9 cellular contexts compared by ENCODE assay signal in the genomic region with DNA sequence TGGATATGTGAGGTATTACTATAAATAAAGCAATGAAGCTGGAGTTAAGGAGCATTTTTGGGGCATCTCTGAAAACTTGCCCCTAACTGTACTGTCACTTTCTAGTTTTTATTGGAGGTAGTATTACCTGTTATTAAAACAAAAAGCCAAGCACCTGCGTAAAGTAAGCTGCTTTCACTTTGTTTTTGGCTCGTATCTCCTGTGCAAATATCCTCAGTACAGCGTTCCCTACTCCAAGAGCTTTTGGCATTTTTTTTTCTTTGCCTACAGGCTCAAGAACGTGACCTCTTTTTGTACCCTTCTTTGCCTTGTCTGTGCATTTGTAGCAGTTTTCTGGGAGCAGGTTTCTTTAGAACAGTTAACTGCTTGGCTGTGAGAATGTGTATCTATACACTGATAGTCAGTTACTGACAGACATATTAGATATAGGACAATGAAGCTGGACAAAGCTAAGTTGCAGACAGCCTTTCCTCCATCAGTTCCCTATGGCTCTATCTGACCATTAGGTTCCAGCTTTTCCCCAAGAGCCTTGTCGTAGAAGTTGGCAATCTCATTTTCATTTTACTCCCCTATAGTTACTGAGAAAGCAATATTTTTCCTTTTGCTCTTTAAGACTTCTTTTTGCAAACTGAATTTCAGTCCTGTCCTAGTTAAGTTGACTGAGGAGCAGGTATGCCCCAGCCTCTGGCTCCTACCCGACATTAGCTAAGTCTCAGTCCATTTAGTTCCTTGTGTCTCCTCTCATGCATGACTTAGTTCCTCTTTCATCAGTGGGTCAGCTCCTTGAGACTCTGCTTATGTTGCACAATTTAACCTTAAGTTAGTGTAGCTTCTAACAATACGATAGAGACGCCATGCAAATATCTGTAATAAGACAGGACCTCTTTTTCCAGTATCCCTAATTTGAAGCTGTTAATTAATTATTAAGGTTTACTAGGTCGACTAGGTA. TPM values are rescaled to one million over a fixed set of nuclear protein-coding genes. Genes with fewer than 3 reads are reported as not detected.
A peak's percentile ranks its signal among the peaks of the same experiment; 100 is the strongest.
DNase-seq lines count a peak whose midpoint lies in the region; ATAC-seq and TF ChIP-seq lines count a peak whose summit lies in the region.
"Had no signal": no experiment of that assay in that cellular context is flagged by ENCODE, and none has a peak within 500 bp of the region (broad histone marks: within the 10 kb centered on the region; RNA-seq: fewer than 3 reads in every experiment).

No MANE protein-coding gene starts in this region.

- no peak overlapping the region for H3K4me3 ChIP-seq in HUES6 (ENCODE audit: low read depth, low read length)
- H3K4me3 ChIP-seq in right lobe of liver, result peak overlapping the region in 1 of 3 donors; percentile 1

- H3K27me3 ChIP-seq in HUES6 (ENCODE audit: control insufficient read depth, insufficient read depth, low read length) (no peaks in the 10 kb centered on the region; the same call in 1 of the 2 replicates), right lobe of liver (no peaks in the 10 kb centered on the region)

- H3K27me3 Mint-ChIP-seq in activated T-helper 2 cell treated with anti-CD3 and anti-CD28 coated beads, Interferon-gamma antibody, Interleukin-2, Interleukin-4, amounts not matched to agents 10 μg/mL and 5 μg/mL and 100 μg/mL, durations not matched to agents 14 hours and 24 hours and 36 hours (ENCODE audit: low read depth), result no peaks in the 10 kb centered on the region

- no peaks in the 10 kb centered on the region for H3K9me3 Mint-ChIP-seq in activated T-helper 2 cell treated with anti-CD3 and anti-CD28 coated beads, Interferon-gamma antibody, Interleukin-2, Interleukin-4, amounts not matched to agents 10 μg/mL and 5 μg/mL and 100 μg/mL, durations not matched to agents 14 hours and 24 hours and 36 hours
- no peaks in the 10 kb centered on the region for H3K9me3 Mint-ChIP-seq in stimulated activated effector memory CD8-positive, alpha-beta T cell treated with anti-CD3 and anti-CD28 coated beads, Interleukin-12 subunit alpha, Interleukin-12 subunit beta, amount 100 ng/mL, for 72 hours

- H3K9me3 ChIP-seq in HUES6 (ENCODE audit: control insufficient read depth, insufficient read depth, low read depth, low read length), result no peaks in the 10 kb centered on the region
- H3K9me3 ChIP-seq in right lobe of liver, result no peaks in the 10 kb centered on the region

- peaks cover 36% of the 10 kb centered on the region for H3K36me3 Mint-ChIP-seq in activated T-helper 2 cell treated with anti-CD3 and anti-CD28 coated beads, Interferon-gamma antibody, Interleukin-2, Interleukin-4, amounts not matched to agents 10 μg/mL and 5 μg/mL and 100 μg/mL, durations not matched to agents 14 hours and 24 hours and 36 hours (ENCODE audit: low read depth)
- H3K36me3 Mint-ChIP-seq in stimulated activated effector memory CD8-positive, alpha-beta T cell treated with anti-CD3 and anti-CD28 coated beads, Interleukin-12 subunit alpha, Interleukin-12 subunit beta, amount 100 ng/mL, for 72 hours, result peaks cover 46% of the 10 kb centered on the region

- DNase-seq in right lobe of liver, result no peak
- DNase-seq in activated CD4-positive, alpha-beta T cell treated with anti-CD3 and anti-CD28 coated beads for 4 hours, result no peak
- DNase-seq in stimulated activated CD4-positive, alpha-beta T cell treated with anti-CD3 and anti-CD28 coated beads, Interleukin-4, amount 100 ng/mL, for 24 hours, result no peak
- DNase-seq in activated T-helper 2 cell treated with anti-CD3 and anti-CD28 coated beads, Interferon-gamma antibody, Interleukin-2, Interleukin-4, amounts not matched to agents 10 μg/mL and 5 μg/mL and 100 μg/mL, durations not matched to agents 14 hours and 24 hours and 36 hours (ENCODE audit: low spot score), result no peak
- no peak for DNase-seq in stimulated activated effector memory CD8-positive, alpha-beta T cell treated with anti-CD3 and anti-CD28 coated beads, Interleukin-12 subunit alpha, Interleukin-12 subunit beta, amount 100 ng/mL, for 72 hours (ENCODE audit: low spot score in 2 of 2)
- DNase-seq: NCI-H69 had no signal

- H3K27ac ChIP-seq in HUES6 (ENCODE audit: low read depth, low read length) (0 out of 2 replicates have a peak overlapping the region, but pooled peaks have one; percentile 23), right lobe of liver (no peak overlapping the region)

- H3K4me1 ChIP-seq in HUES6 (ENCODE audit: control insufficient read depth, insufficient read depth, low read length), result no peaks in the 10 kb centered on the region
- no peaks in the 10 kb centered on the region for H3K4me1 ChIP-seq in right lobe of liver

- H3K27ac Mint-ChIP-seq in activated T-helper 2 cell treated with anti-CD3 and anti-CD28 coated beads, Interferon-gamma antibody, Interleukin-2, Interleukin-4, amounts not matched to agents 10 μg/mL and 5 μg/mL and 100 μg/mL, durations not matched to agents 14 hours and 24 hours and 36 hours, result no peak overlapping the region
- H3K27ac Mint-ChIP-seq in stimulated activated effector memory CD8-positive, alpha-beta T cell treated with anti-CD3 and anti-CD28 coated beads, Interleukin-12 subunit alpha, Interleukin-12 subunit beta, amount 100 ng/mL, for 72 hours, result no peak overlapping the region

- intact Hi-C loops in right lobe of liver (cut with DNase I), result no loop called here
- intact Hi-C loops in activated T-helper 2 cell treated with anti-CD3 and anti-CD28 coated beads, Interferon-gamma antibody, Interleukin-2, Interleukin-4, amounts not matched to agents 10 μg/mL and 5 μg/mL and 100 μg/mL, durations not matched to agents 14 hours and 24 hours and 36 hours (cut with micrococcal nuclease), result no loop called here

- H3K36me3 ChIP-seq in HUES6 (ENCODE audit: control insufficient read depth, insufficient read depth, low read length) (peaks cover 54% of the 10 kb centered on the region), right lobe of liver (no peaks in the 10 kb centered on the region)

- WGBS in right lobe of liver (ENCODE audit: insufficient coverage, low coverage, low lambda C conversion rate, missing lambda C conversion rate), result 43% methylated on average over 9 of the region's 9 CpGs

- TF ChIP-seq POLR2A in right lobe of liver (IDR thresholded peaks at IDR 0.05), result no peak

- TF ChIP-seq CTCF in right lobe of liver (IDR thresholded peaks at IDR 0.05), result no peak

- no peak overlapping the region for H3K9ac ChIP-seq in HUES6 (ENCODE audit: low read length)

- ATAC-seq in GM18511 (IDR thresholded peaks at IDR 0.05; ENCODE audit: unreplicated experiment) (peak; percentile 100), GM21825 (IDR thresholded peaks at IDR 0.05; ENCODE audit: unreplicated experiment) (peak; percentile 99), right lobe of liver (peak; percentile 39 to 60 (median 48))
- no peak for ATAC-seq in stimulated activated effector memory CD8-positive, alpha-beta T cell treated with anti-CD3 and anti-CD28 coated beads, Interleukin-12 subunit alpha, Interleukin-12 subunit beta, amount 100 ng/mL, for 72 hours

- peaks cover 10% of the 10 kb centered on the region for H3K4me1 Mint-ChIP-seq in activated T-helper 2 cell treated with anti-CD3 and anti-CD28 coated beads, Interferon-gamma antibody, Interleukin-2, Interleukin-4, amounts not matched to agents 10 μg/mL and 5 μg/mL and 100 μg/mL, durations not matched to agents 14 hours and 24 hours and 36 hours (ENCODE audit: low read depth)
- peaks cover 6% of the 10 kb centered on the region for H3K4me1 Mint-ChIP-seq in stimulated activated effector memory CD8-positive, alpha-beta T cell treated with anti-CD3 and anti-CD28 coated beads, Interleukin-12 subunit alpha, Interleukin-12 subunit beta, amount 100 ng/mL, for 72 hours

- H3K4me3 Mint-ChIP-seq in activated T-helper 2 cell treated with anti-CD3 and anti-CD28 coated beads, Interferon-gamma antibody, Interleukin-2, Interleukin-4, amounts not matched to agents 10 μg/mL and 5 μg/mL and 100 μg/mL, durations not matched to agents 14 hours and 24 hours and 36 hours (ENCODE audit: low read depth), result no peak overlapping the region
- H3K4me3 Mint-ChIP-seq in stimulated activated effector memory CD8-positive, alpha-beta T cell treated with anti-CD3 and anti-CD28 coated beads, Interleukin-12 subunit alpha, Interleukin-12 subunit beta, amount 100 ng/mL, for 72 hours, result no peak overlapping the region

RNA-seq across cellular contexts. Expression of a gene that starts 15.3 kb away (rescaled TPM):
- total RNA-seq in right lobe of liver, result 1 to 10 TPM; 5.2 to 7.3 (median 6.1) TPM
- 97.6 and 99.6 TPM in 2 replicates for total RNA-seq in activated T-helper 2 cell treated with anti-CD3 and anti-CD28 coated beads, Interferon-gamma antibody, Interleukin-2, Interleukin-4, amounts not matched to agents 10 μg/mL and 5 μg/mL and 100 μg/mL, durations not matched to agents 14 hours and 24 hours and 36 hours

Comparison
In these comparisons a context has a peak if more than half of its experiments do, and no peak if none do; other contexts are left out.
1. RNA of a gene that starts 15.3 kb away (total RNA-seq): 97.6 to 99.6 TPM in activated T-helper 2 cell treated with anti-CD3 and anti-CD28 coated beads, Interferon-gamma antibody, Interleukin-2, Interleukin-4, amounts not matched to agents 10 μg/mL and 5 μg/mL and 100 μg/mL, durations not matched to agents 14 hours and 24 hours and 36 hours; 5.2 to 7.3 TPM in right lobe of liver; every median in the first group is over 10 times any median in the second.